ENCODE assay signal across 8 cellular contexts in genomic region chr9:93574900-93575705, GRCh38. TPM values are rescaled to one million over a fixed set of nuclear protein-coding genes. Genes with fewer than 3 reads are reported as not detected.
DNase-seq lines count a peak whose midpoint lies in the region; ATAC-seq and TF ChIP-seq lines count a peak whose summit lies in the region.

No MANE protein-coding gene starts in this region.

- H3K4me3 ChIP-seq in GM12865 (ENCODE audit: low read depth, low read length) (peak overlapping the region; percentile 71), heart left ventricle (peak overlapping the region; percentile 44 to 96 (median 86)), retinal pigment epithelial cell (ENCODE audit: low read length) (peak overlapping the region; percentile 57)

- H3K9me3 Mint-ChIP-seq in WTC11 = peaks cover 13% of the 10 kb centered on the region

- H3K27me3 ChIP-seq in heart left ventricle = no peaks in the 10 kb centered on the region

- no peaks in the 10 kb centered on the region for H3K36me3 ChIP-seq in heart left ventricle

- peaks cover 0 to 10% (median 0%) of the 10 kb centered on the region in 12 donors for H3K9me3 ChIP-seq in heart left ventricle

- ATAC-seq in WTC11 (peak; percentile 13), heart left ventricle (peak in 2 of 4 donors; percentile 1 to 10), GM21723 (IDR thresholded peaks at IDR 0.05; ENCODE audit: unreplicated experiment) (no peak)

- POLR2A ChIA-PET in WTC11 (lab: Charles Lee) = no interaction called here

- H3K4me3 Mint-ChIP-seq in WTC11 = peak overlapping the region; percentile 84

- peaks cover 22% of the 10 kb centered on the region for H3K27me3 Mint-ChIP-seq in WTC11 (ENCODE audit: low read depth)

- H3K36me3 Mint-ChIP-seq in WTC11 = peaks cover 8% of the 10 kb centered on the region

- no peak for TF ChIP-seq POLR2A in heart left ventricle (IDR thresholded peaks at IDR 0.05)

- peaks cover 0 to 56% (median 37%) of the 10 kb centered on the region in 12 donors for H3K4me1 ChIP-seq in heart left ventricle

- no peak overlapping the region for H3K27ac Mint-ChIP-seq in WTC11

- H3K27ac ChIP-seq in heart left ventricle = peak overlapping the region; percentile 64 to 97 (median 94)

- DNase-seq in GM12865 (ENCODE audit: low read depth) (no peak), WTC11 (ENCODE audit: low spot score) (no peak), heart left ventricle (no peak), retinal pigment epithelial cell (ENCODE audit: low read depth) (no peak), NAMALWA (ENCODE audit: low spot score) (no peak), NOMO-1 (lab: John Stamatoyannopoulos, UW; ENCODE audit: unreplicated experiment in 2 of 2) (no peak), iPS-NIHi11 (ENCODE audit: low spot score) (no peak)

- CTCF ChIA-PET in WTC11 (lab: Charles Lee) = interaction anchor here (0.6 to 2.4 kb wide), 3 partner anchors 9 to 80 kb away, joined by 3 to 17 read pairs (median 4); no protein-coding TSS in a partner anchor

- 24 to 37% (median 32%) methylated on average over 14 to 25 of the region's 25 CpGs for WGBS in heart left ventricle, 4 donors

- intact Hi-C loops in heart left ventricle (cut with DNase I) = loop anchor here in 2 of 10 donors (1.0 to 10.0 kb wide), 2 partner anchors 8 to 130 kb away; no protein-coding TSS in a partner anchor

- H3K4me1 Mint-ChIP-seq in WTC11 = peaks cover 30% of the 10 kb centered on the region

- no peak for TF ChIP-seq CTCF in GM12865 (IDR thresholded peaks at IDR 0.05; ENCODE audit: insufficient read depth, low read depth, low read length, missing control alignments)
- TF ChIP-seq CTCF in WTC11 (IDR thresholded peaks at IDR 0.05) = no peak
- TF ChIP-seq CTCF in heart left ventricle (IDR thresholded peaks at IDR 0.05) = no peak
- TF ChIP-seq CTCF in retinal pigment epithelial cell (conservative IDR thresholded peaks at IDR 0.05; ENCODE audit: low read depth, low read length) = no peak

TF ChIP-seq in WTC11, 78 proteins besides CTCF, POLR2A, EP300 and RAD21:
- TF ChIP-seq ZNF121 (CRISPR knock-in tag; IDR thresholded peaks at IDR 0.05) = no peak
- no peak for TF ChIP-seq ATF6 (CRISPR knock-in tag; IDR thresholded peaks at IDR 0.05)
- TF ChIP-seq TP53 (CRISPR knock-in tag; IDR thresholded peaks at IDR 0.05) = no peak
- no peak for TF ChIP-seq ZBTB21 (CRISPR knock-in tag; IDR thresholded peaks at IDR 0.05; ENCODE audit: borderline replicate concordance)
- TF ChIP-seq MLX (CRISPR knock-in tag; IDR thresholded peaks at IDR 0.05) = no peak
- no peak for TF ChIP-seq PREB (CRISPR knock-in tag; IDR thresholded peaks at IDR 0.05; ENCODE audit: borderline replicate concordance)
- no peak for TF ChIP-seq FOXJ3 (CRISPR knock-in tag; IDR thresholded peaks at IDR 0.05; ENCODE audit: borderline replicate concordance)
- no peak for TF ChIP-seq ERG (CRISPR knock-in tag; IDR thresholded peaks at IDR 0.05)
- TF ChIP-seq FOXP4 (CRISPR knock-in tag; IDR thresholded peaks at IDR 0.05) = no peak
- TF ChIP-seq MYBL2 (CRISPR knock-in tag; IDR thresholded peaks at IDR 0.05) = no peak
- no peak for TF ChIP-seq NR3C1 (CRISPR knock-in tag; conservative IDR thresholded peaks at IDR 0.05; ENCODE audit: low read depth)
- no peak for TF ChIP-seq NFE2L1 (CRISPR knock-in tag; IDR thresholded peaks at IDR 0.05)
- no peak for TF ChIP-seq GRHL2 (CRISPR knock-in tag; IDR thresholded peaks at IDR 0.05; ENCODE audit: insufficient replicate concordance, severe bottlenecking)
- TF ChIP-seq TCF7 (CRISPR knock-in tag; IDR thresholded peaks at IDR 0.05; ENCODE audit: low read depth) = no peak
- TF ChIP-seq SMAD3 (CRISPR knock-in tag; IDR thresholded peaks at IDR 0.05; ENCODE audit: borderline replicate concordance) = no peak

RNA-seq across cellular contexts. Expression of gene PHF2, which starts 1.3 kb away (rescaled TPM):
- 9.8 to 11.6 TPM (median 10.6 TPM) in 3 replicates for total RNA-seq in WTC11 (2021)
- 10 to 100 TPM; 19.5 to 37.2 (median 22.4) TPM for total RNA-seq in heart left ventricle
- 10 to 100 TPM; 18.8 to 20.4 TPM for polyA plus RNA-seq in heart left ventricle
